ENCODE assay signal across 8 cellular contexts in the genomic region with DNA sequence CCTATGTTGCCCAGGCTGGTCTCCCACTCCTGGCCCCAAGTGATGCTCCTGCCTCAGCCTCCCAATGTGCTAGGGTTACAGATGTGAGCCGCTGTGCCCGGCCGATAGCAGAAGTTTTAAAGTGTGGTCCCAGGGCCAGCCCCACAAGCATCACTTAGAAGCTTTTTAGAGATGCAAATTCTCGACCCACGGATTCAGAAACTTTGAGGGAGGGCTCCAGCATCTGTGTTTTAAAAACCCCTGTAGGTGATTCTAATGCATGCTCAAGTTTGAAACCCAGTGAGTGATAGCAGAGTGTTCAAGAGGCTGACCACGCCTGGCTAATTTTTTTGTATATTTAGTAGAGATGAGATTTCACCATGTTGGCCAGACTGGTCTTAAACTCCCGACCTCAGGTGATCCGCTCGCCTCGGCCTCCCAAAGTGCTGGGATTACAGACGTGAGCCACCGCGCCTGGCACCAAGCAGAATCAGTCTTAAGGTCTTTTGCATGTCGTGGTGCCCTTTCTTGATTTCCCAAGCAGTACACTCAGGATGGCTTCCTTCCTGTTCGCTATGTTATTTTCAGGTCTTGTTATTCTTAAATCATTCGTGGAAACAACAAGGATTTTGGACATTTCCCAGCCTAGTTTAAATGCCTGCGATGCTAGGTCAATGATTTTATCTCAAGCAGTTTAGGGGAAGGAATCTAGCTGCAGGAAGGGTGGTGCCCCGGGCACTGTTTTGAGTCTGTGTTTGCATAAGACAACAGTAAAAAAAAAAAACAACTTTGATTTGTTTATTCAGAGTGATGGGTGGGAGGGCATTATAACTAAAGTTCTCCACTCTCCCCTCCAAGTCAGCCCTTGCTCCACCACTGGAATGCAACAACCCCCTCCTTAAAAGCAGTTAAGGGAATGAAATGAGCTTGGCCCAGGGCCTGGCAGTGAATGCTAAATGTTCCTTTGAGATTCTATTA. TPM values are rescaled to one million over a fixed set of nuclear protein-coding genes. Genes with fewer than 3 reads are reported as not detected.
DNase-seq lines count a peak whose midpoint lies in the region; ATAC-seq and TF ChIP-seq lines count a peak whose summit lies in the region.

No MANE protein-coding gene starts in this region.

- H3K27me3 ChIP-seq in DOHH2 (ENCODE audit: control insufficient read depth, low read length) (no peaks in the 10 kb centered on the region), PC-3 (ENCODE audit: low read length) (no peaks in the 10 kb centered on the region), fibroblast of lung (ENCODE audit: control insufficient read depth, insufficient read depth, low read length) (no peaks in the 10 kb centered on the region), trophoblast cell (ENCODE audit: insufficient read depth, low read length) (no peaks in the 10 kb centered on the region)

- no peak overlapping the region for H2BK120ac ChIP-seq in trophoblast cell (ENCODE audit: insufficient read depth, low read length, poor library complexity)

- H2BK5ac ChIP-seq in trophoblast cell (ENCODE audit: low read depth, low read length, poor library complexity) = no peak overlapping the region

- no peak overlapping the region for H3K4ac ChIP-seq in trophoblast cell (ENCODE audit: low read depth, low read length)

- H3K4me3 ChIP-seq in DOHH2 (ENCODE audit: low read length) = no peak overlapping the region
- H3K4me3 ChIP-seq in PC-3 (ENCODE audit: low read length) = no peak overlapping the region
- no peak overlapping the region for H3K4me3 ChIP-seq in fibroblast of lung (replicated peaks in 1 of 4; ENCODE audit: control extremely low read depth in 1 of 4, insufficient read depth in 1 of 4, low read depth in 3 of 4, low read length in 4 of 4)
- no peak overlapping the region for H3K4me3 ChIP-seq in trophoblast cell (ENCODE audit: low read depth, low read length)

- H3K9ac ChIP-seq in PC-3 (ENCODE audit: low read length) = no peak overlapping the region
- H3K9ac ChIP-seq in fibroblast of lung (ENCODE audit: insufficient read depth, low read length) = no peak overlapping the region
- H3K9ac ChIP-seq in trophoblast cell (ENCODE audit: low read length) = no peak overlapping the region

- H2AFZ ChIP-seq in PC-3 (ENCODE audit: low read length) = peak overlapping the region; percentile 51
- H2AFZ ChIP-seq in fibroblast of lung (ENCODE audit: low read length) = peak overlapping the region; percentile 61
- H2AFZ ChIP-seq in trophoblast cell (ENCODE audit: insufficient read depth, low read length, poor library complexity) = no peak overlapping the region

- POLR2A ChIA-PET in PC-3 (lab: Charles Lee; ENCODE audit: unreplicated experiment) = no interaction called here

- no peak overlapping the region for H3K23ac ChIP-seq in trophoblast cell (ENCODE audit: low read length)

- no peak overlapping the region for H4K12ac ChIP-seq in trophoblast cell (ENCODE audit: low read depth, low read length)

- no peaks in the 10 kb centered on the region for H3K79me2 ChIP-seq in DOHH2 (ENCODE audit: control insufficient read depth, low read length)
- H3K79me2 ChIP-seq in PC-3 (ENCODE audit: low read length) = no peaks in the 10 kb centered on the region
- no peaks in the 10 kb centered on the region for H3K79me2 ChIP-seq in fibroblast of lung (ENCODE audit: control insufficient read depth, insufficient read depth, low read length)
- H3K79me2 ChIP-seq in trophoblast cell (ENCODE audit: control insufficient read depth, insufficient read depth, low read length, poor library complexity) = peaks cover 2% of the 10 kb centered on the region

- no peak for TF ChIP-seq CTCF in DOHH2 (IDR thresholded peaks at IDR 0.05; ENCODE audit: low read depth, low read length, poor library complexity, severe bottlenecking)
- no peak for TF ChIP-seq CTCF in PC-3 (conservative IDR thresholded peaks at IDR 0.05; ENCODE audit: low read depth, low read length)
- no peak for TF ChIP-seq CTCF in fibroblast of lung (conservative IDR thresholded peaks at IDR 0.05 in 1 of 2, IDR thresholded peaks at IDR 0.05 in 1 of 2; ENCODE audit: low read depth in 1 of 2, low read length in 2 of 2)

- intact Hi-C loops in PC-3 (cut with micrococcal nuclease) = no loop called here

- no peak overlapping the region for H2BK12ac ChIP-seq in trophoblast cell (ENCODE audit: low read length)

- peak; percentile 82 for ATAC-seq in PC-3
- no peak for ATAC-seq in HG03159 (IDR thresholded peaks at IDR 0.05; ENCODE audit: unreplicated experiment)
- no peak for ATAC-seq in GM18907 (IDR thresholded peaks at IDR 0.05; ENCODE audit: unreplicated experiment)
- no peak for ATAC-seq in GM18498 (IDR thresholded peaks at IDR 0.05; ENCODE audit: unreplicated experiment)

- no peak overlapping the region for H4K8ac ChIP-seq in trophoblast cell (ENCODE audit: low read depth, low read length)

- H3K14ac ChIP-seq in trophoblast cell (ENCODE audit: low read length) = no peak overlapping the region

- H3F3A ChIP-seq in DOHH2 (ENCODE audit: control insufficient read depth, insufficient read depth) = no peaks in the 10 kb centered on the region
- no peaks in the 10 kb centered on the region for H3F3A ChIP-seq in PC-3 (ENCODE audit: low read length, unreplicated experiment)

- H3K9me2 ChIP-seq in DOHH2 (replicated peaks; ENCODE audit: control insufficient read depth, low read length) (no peaks in the 10 kb centered on the region), PC-3 (replicated peaks; ENCODE audit: low read length) (no peaks in the 10 kb centered on the region)

- WGBS in trophoblast cell (ENCODE audit: extremely low coverage, insufficient coverage, insufficient read length) = no CpG with 5 or more reads among the region's 18 CpGs

- H3K18ac ChIP-seq in trophoblast cell (ENCODE audit: low read length) = no peak overlapping the region

- no peaks in the 10 kb centered on the region for H4K20me1 ChIP-seq in DOHH2 (ENCODE audit: control insufficient read depth, insufficient read depth, low read depth, low read length)
- H4K20me1 ChIP-seq in PC-3 (ENCODE audit: low read length) = no peaks in the 10 kb centered on the region
- no peaks in the 10 kb centered on the region for H4K20me1 ChIP-seq in fibroblast of lung (ENCODE audit: control insufficient read depth, extremely low read depth, insufficient read depth, low read length)

- no peak overlapping the region for H2AK5ac ChIP-seq in trophoblast cell (ENCODE audit: low read length)

- BruUV-seq in PC-3 (replicated peaks; lab: Mats Ljungman, UMichigan) = no TSS peak

- peak overlapping the region; percentile 29 for H4K91ac ChIP-seq in trophoblast cell (ENCODE audit: low read depth, low read length)

- DNase-seq in PC-3 (peak; percentile 67), fibroblast of lung (ENCODE audit: low read depth in 2 of 2) (peak; percentile 68 to 69), trophoblast cell (peak; percentile 88 to 95), epidermal melanocyte (ENCODE audit: insufficient read length, low spot score) (no peak)

- H3K36me3 ChIP-seq in DOHH2 (ENCODE audit: control insufficient read depth, low read length) (no peaks in the 10 kb centered on the region), PC-3 (ENCODE audit: low read depth, low read length) (no peaks in the 10 kb centered on the region), fibroblast of lung (ENCODE audit: control insufficient read depth, insufficient read depth, low read length) (no peaks in the 10 kb centered on the region), trophoblast cell (ENCODE audit: control insufficient read depth in 1 of 2, insufficient read depth in 2 of 2, low read length in 2 of 2) (no peaks in the 10 kb centered on the region)

- no peaks in the 10 kb centered on the region for H3K9me3 ChIP-seq in DOHH2 (ENCODE audit: control insufficient read depth, insufficient read depth, low read length)
- H3K9me3 ChIP-seq in PC-3 (ENCODE audit: low read length) = no peaks in the 10 kb centered on the region
- H3K9me3 ChIP-seq in fibroblast of lung (ENCODE audit: control insufficient read depth, insufficient read depth, low read depth, low read length) = no peaks in the 10 kb centered on the region
- H3K9me3 ChIP-seq in trophoblast cell (ENCODE audit: insufficient read depth, low read depth, low read length) = no peaks in the 10 kb centered on the region

- H3K27ac ChIP-seq in DOHH2 (ENCODE audit: low read depth, low read length) (no peak overlapping the region), PC-3 (ENCODE audit: low read length) (no peak overlapping the region), fibroblast of lung (ENCODE audit: insufficient read depth, low read length) (no peak overlapping the region), trophoblast cell (ENCODE audit: low read depth, low read length) (no peak overlapping the region)

- H3K4me1 ChIP-seq in DOHH2 (ENCODE audit: control insufficient read depth, low read length) (peaks cover 26% of the 10 kb centered on the region), PC-3 (ENCODE audit: insufficient read depth, low read length) (peaks cover 12% of the 10 kb centered on the region; the same call in 1 of the 2 replicates), fibroblast of lung (ENCODE audit: control insufficient read depth, extremely low read depth, insufficient read depth, low read length) (no peaks in the 10 kb centered on the region), trophoblast cell (ENCODE audit: control insufficient read depth in 1 of 2, insufficient read depth in 2 of 2, low read length in 2 of 2) (peaks cover 5% of the 10 kb centered on the region in 2 experiments)

- peak overlapping the region; percentile 15 for H3K4me2 ChIP-seq in DOHH2 (ENCODE audit: low read length)
- peak overlapping the region; percentile 54 for H3K4me2 ChIP-seq in PC-3 (ENCODE audit: low read length)
- H3K4me2 ChIP-seq in fibroblast of lung (ENCODE audit: extremely low read depth, insufficient read depth, low read length) = peak overlapping the region; percentile 25
- H3K4me2 ChIP-seq in trophoblast cell (ENCODE audit: low read length) = no peak overlapping the region

- CTCF ChIA-PET in PC-3 (lab: Charles Lee) = interaction anchor here (0.7 kb wide), 1 partner anchor 81 kb away, joined by 6 read pairs; no protein-coding TSS in a partner anchor

- H3K79me1 ChIP-seq in trophoblast cell (ENCODE audit: low read length) = peaks cover 2% of the 10 kb centered on the region

RNA-seq across cellular contexts. Expression of gene RILPL2, which starts 9.2 kb away (rescaled TPM):
- 2.2 and 3.2 TPM in 2 replicates for total RNA-seq in PC-3 (2014; rRNA removed)
- total RNA-seq in fibroblast of lung = 3.1 and 4.5 TPM in 2 replicates
- 3.5 and 3.7 TPM in 2 replicates for polyA plus RNA-seq in fibroblast of lung
- polyA plus RNA-seq in fibroblast of lung (2012) = 4.8 and 4.9 TPM in 2 replicates
- polyA minus RNA-seq in fibroblast of lung (ENCODE audit: low replicate concordance) = 1.3 and 2.4 TPM in 2 replicates
- 4.1 and 4.7 TPM in 2 replicates for polyA plus RNA-seq in trophoblast cell (2013)

RNA-seq across cellular contexts. Expression of gene SNRNP35, which starts 12.3 kb away (rescaled TPM):
- total RNA-seq in PC-3 (2014; rRNA removed) = 15.9 and 22.9 TPM in 2 replicates
- total RNA-seq in fibroblast of lung = 18.5 and 20.8 TPM in 2 replicates
- polyA plus RNA-seq in fibroblast of lung = 16.1 and 21.5 TPM in 2 replicates
- polyA plus RNA-seq in fibroblast of lung (2012) = 22.6 and 29.2 TPM in 2 replicates
- polyA minus RNA-seq in fibroblast of lung (ENCODE audit: low replicate concordance) = 5.2 and 10.7 TPM in 2 replicates
- polyA plus RNA-seq in trophoblast cell (2013) = 15.1 and 15.4 TPM in 2 replicates
